In the genomic region with DNA sequence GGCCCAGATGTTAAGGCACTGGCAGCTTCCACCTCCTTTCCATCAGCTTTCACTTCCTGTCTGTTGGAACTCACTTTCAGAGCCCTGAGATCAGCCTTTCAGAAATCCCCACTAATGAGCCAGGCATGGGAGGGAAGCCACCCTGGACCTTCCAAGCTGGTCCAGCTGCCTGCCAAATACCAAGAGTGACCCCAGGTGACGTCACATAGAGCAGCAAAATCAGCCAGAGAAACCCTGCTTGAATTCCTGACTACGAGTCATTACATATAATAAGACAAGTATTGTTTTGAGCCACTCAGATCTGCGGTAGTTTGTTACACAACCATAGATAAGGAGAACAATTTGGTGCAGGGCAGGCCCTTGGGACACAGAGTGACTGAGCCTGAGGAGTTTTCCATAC, we compare ENCODE assay signal across 1 cellular context.
TF ChIP-seq lines count a peak whose summit lies in the region.

No MANE protein-coding gene starts in this region.

TF ChIP-seq in GM23338, 12 proteins besides CTCF, POLR2A, EP300 and RAD21 (continued from another document):
- TF ChIP-seq, protein P1, sequence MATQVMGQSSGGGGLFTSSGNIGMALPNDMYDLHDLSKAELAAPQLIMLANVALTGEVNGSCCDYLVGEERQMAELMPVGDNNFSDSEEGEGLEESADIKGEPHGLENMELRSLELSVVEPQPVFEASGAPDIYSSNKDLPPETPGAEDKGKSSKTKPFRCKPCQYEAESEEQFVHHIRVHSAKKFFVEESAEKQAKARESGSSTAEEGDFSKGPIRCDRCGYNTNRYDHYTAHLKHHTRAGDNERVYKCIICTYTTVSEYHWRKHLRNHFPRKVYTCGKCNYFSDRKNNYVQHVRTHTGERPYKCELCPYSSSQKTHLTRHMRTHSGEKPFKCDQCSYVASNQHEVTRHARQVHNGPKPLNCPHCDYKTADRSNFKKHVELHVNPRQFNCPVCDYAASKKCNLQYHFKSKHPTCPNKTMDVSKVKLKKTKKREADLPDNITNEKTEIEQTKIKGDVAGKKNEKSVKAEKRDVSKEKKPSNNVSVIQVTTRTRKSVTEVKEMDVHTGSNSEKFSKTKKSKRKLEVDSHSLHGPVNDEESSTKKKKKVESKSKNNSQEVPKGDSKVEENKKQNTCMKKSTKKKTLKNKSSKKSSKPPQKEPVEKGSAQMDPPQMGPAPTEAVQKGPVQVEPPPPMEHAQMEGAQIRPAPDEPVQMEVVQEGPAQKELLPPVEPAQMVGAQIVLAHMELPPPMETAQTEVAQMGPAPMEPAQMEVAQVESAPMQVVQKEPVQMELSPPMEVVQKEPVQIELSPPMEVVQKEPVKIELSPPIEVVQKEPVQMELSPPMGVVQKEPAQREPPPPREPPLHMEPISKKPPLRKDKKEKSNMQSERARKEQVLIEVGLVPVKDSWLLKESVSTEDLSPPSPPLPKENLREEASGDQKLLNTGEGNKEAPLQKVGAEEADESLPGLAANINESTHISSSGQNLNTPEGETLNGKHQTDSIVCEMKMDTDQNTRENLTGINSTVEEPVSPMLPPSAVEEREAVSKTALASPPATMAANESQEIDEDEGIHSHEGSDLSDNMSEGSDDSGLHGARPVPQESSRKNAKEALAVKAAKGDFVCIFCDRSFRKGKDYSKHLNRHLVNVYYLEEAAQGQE (IDR thresholded peaks at IDR 0.05; ENCODE audit: unreplicated experiment): no peak
- no peak for TF ChIP-seq STAT1 (IDR thresholded peaks at IDR 0.05; ENCODE audit: unreplicated experiment)
